13 cellular contexts compared by ENCODE assay signal in genomic region chr2:64982311-64982857, GRCh38. TPM values are rescaled to one million over a fixed set of nuclear protein-coding genes. Genes with fewer than 3 reads are reported as not detected.
A peak's percentile ranks its signal among the peaks of the same experiment; 100 is the strongest.
DNase-seq lines count a peak whose midpoint lies in the region; ATAC-seq and TF ChIP-seq lines count a peak whose summit lies in the region.
"Had no signal": no experiment of that assay in that cellular context is flagged by ENCODE, and none has a peak within 500 bp of the region (broad histone marks: within the 10 kb centered on the region; RNA-seq: fewer than 3 reads in every experiment).

No MANE protein-coding gene starts in this region.

- no peaks in the 10 kb centered on the region for H4K20me1 ChIP-seq in OCI-LY3 (ENCODE audit: insufficient read depth, low read length)

- intact Hi-C loops in dorsolateral prefrontal cortex (cut with DNase I): no loop called here

- H3K9ac ChIP-seq in OCI-LY3 (ENCODE audit: low read length): peak overlapping the region; percentile 52

- no peaks in the 10 kb centered on the region for H3K27me3 ChIP-seq in OCI-LY3 (ENCODE audit: low read depth, low read length)
- no peaks in the 10 kb centered on the region for H3K27me3 ChIP-seq in dorsolateral prefrontal cortex
- H3K27me3 ChIP-seq: gastroesophageal sphincter, stomach had no signal

- H3K4me2 ChIP-seq in OCI-LY3 (ENCODE audit: low read length): peak overlapping the region; percentile 80

- H3K79me2 ChIP-seq in OCI-LY3 (ENCODE audit: low read length): no peaks in the 10 kb centered on the region; the same call in 1 of the 2 replicates

- DNase-seq in GM10266 (ENCODE audit: extremely low spot score): peak; percentile 64
- no peak for DNase-seq in dorsolateral prefrontal cortex
- DNase-seq in stimulated activated naive CD4-positive, alpha-beta T cell treated with Interleukin-2 at 50 U/mL for 16 hours (lab: John Stamatoyannopoulos, UW): no peak
- DNase-seq in SK-N-DZ (ENCODE audit: low spot score): no peak
- DNase-seq: H9; NCI-H1436 treated with DMSO at 0.1 percent for 48 hours; stimulated activated CD4-positive, alpha-beta T cell treated with anti-CD3 and anti-CD28 coated beads, Interleukin-15, amount 100 ng/mL, for 24 hours; stomach had no signal

- peak overlapping the region; percentile 59 for H3K4me3 ChIP-seq in OCI-LY3 (ENCODE audit: low read length)
- no peak overlapping the region for H3K4me3 ChIP-seq in dorsolateral prefrontal cortex
- H3K4me3 ChIP-seq: gastroesophageal sphincter, stomach had no signal

- ATAC-seq in GM19035 (IDR thresholded peaks at IDR 0.05; ENCODE audit: unreplicated experiment) (peak; percentile 47), HG02840 (IDR thresholded peaks at IDR 0.05; ENCODE audit: low FRiP score, unreplicated experiment) (peak; percentile 46), GM21515 (IDR thresholded peaks at IDR 0.05; ENCODE audit: unreplicated experiment) (no peak)
- ATAC-seq: gastroesophageal sphincter had no signal

- no peaks in the 10 kb centered on the region for H3K36me3 ChIP-seq in OCI-LY3 (replicated peaks; ENCODE audit: low read depth, low read length)
- H3K36me3 ChIP-seq: gastroesophageal sphincter, stomach had no signal

- peaks cover 86% of the 10 kb centered on the region for H3K4me1 ChIP-seq in OCI-LY3 (ENCODE audit: low read length)

- TF ChIP-seq CTCF in GM10266 (IDR thresholded peaks at IDR 0.05; ENCODE audit: control insufficient read depth, insufficient read depth, low read depth, missing control alignments): no peak
- no peak for TF ChIP-seq CTCF in OCI-LY3 (IDR thresholded peaks at IDR 0.05; ENCODE audit: low read depth, low read length)
- no peak for TF ChIP-seq CTCF in dorsolateral prefrontal cortex (IDR thresholded peaks at IDR 0.05 in 54 of 56, conservative IDR thresholded peaks at IDR 0.05 in 2 of 56; ENCODE audit: low read depth in 1 of 56, partially characterized antibody in 56 of 56)

- peak overlapping the region; percentile 89 for H3K27ac ChIP-seq in OCI-LY3 (ENCODE audit: low read length)
- H3K27ac ChIP-seq in dorsolateral prefrontal cortex: no peak overlapping the region
- H3K27ac ChIP-seq: gastroesophageal sphincter, stomach had no signal

- H2AFZ ChIP-seq in OCI-LY3 (ENCODE audit: low read depth, low read length): no peak overlapping the region

- H3K9me3 ChIP-seq in OCI-LY3 (ENCODE audit: insufficient read depth, low read length): no peaks in the 10 kb centered on the region
- H3K9me3 ChIP-seq: gastroesophageal sphincter, stomach had no signal

RNA-seq across cellular contexts. Expression of gene SLC1A4, which starts 6.8 kb away (rescaled TPM):
- 10 to 100 TPM; 25.8 to 83.3 (median 55.1) TPM for total RNA-seq in dorsolateral prefrontal cortex
- 14.7 and 20.7 TPM in 2 replicates for polyA plus RNA-seq in SK-N-DZ (2014; cell fraction: cytosol; rRNA removed)
- polyA plus RNA-seq in SK-N-DZ (2014; cell fraction: nucleus; rRNA removed): 8.0 and 10.0 TPM in 2 replicates
